In the genomic region with DNA sequence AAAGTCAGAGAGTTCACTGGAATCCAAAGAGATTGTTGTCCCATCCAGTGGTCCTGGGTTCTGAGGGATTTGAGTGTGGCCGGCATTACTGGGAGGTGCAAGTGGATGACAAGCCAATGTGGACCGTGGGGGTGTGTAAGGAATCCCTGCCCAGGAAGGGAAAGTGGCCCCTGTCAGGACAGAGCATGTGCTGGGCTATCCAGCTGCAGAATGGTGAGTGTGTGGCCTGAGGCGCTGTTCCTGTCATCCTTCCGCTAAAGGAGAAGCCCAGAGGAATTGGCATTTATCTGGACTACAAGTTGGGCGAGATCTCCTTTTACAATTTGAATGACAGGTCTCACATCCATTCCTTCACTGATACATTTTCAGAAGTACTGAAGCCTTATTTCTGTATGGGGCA, we compare ENCODE assay signal across 19 cellular contexts. TPM values are rescaled to one million over a fixed set of nuclear protein-coding genes. Genes with fewer than 3 reads are reported as not detected.
A peak's percentile ranks its signal among the peaks of the same experiment; 100 is the strongest.
DNase-seq lines count a peak whose midpoint lies in the region; ATAC-seq and TF ChIP-seq lines count a peak whose summit lies in the region.
"Had no signal": no experiment of that assay in that cellular context is flagged by ENCODE, and none has a peak within 500 bp of the region (broad histone marks: within the 10 kb centered on the region; RNA-seq: fewer than 3 reads in every experiment).

No MANE protein-coding gene starts in this region.

- no peaks in the 10 kb centered on the region for H3K4me1 ChIP-seq in PC-3 (ENCODE audit: insufficient read depth, low read length)
- H3K4me1 ChIP-seq in foreskin keratinocyte: no peaks in the 10 kb centered on the region
- H3K4me1 ChIP-seq in CD8-positive, alpha-beta T cell (ENCODE audit: insufficient read depth, low read length): no peaks in the 10 kb centered on the region
- H3K4me1 ChIP-seq: A549, BE2C had no signal

- no peak overlapping the region for H3K4me3 Mint-ChIP-seq in CD8-positive, alpha-beta T cell
- H3K4me3 Mint-ChIP-seq: CD4-positive, alpha-beta memory T cell; GM23338; IgD-negative memory B cell had no signal

- no peak overlapping the region for H2AFZ ChIP-seq in PC-3 (ENCODE audit: low read length)
- H2AFZ ChIP-seq: GM23338 had no signal

- H3K27ac Mint-ChIP-seq in CD8-positive, alpha-beta T cell: no peak overlapping the region
- H3K27ac Mint-ChIP-seq: CD4-positive, alpha-beta memory T cell; GM23338 had no signal

- intact Hi-C loops in PC-3 (cut with micrococcal nuclease): no loop called here
- intact Hi-C loops in CD8-positive, alpha-beta T cell (cut with DNase I, micrococcal nuclease): no loop called here

- POLR2A ChIA-PET in PC-3 (lab: Charles Lee; ENCODE audit: unreplicated experiment): no interaction called here
- POLR2A ChIA-PET in CD8-positive, alpha-beta T cell (lab: Charles Lee): no interaction called here

- H3K9me2 ChIP-seq in PC-3 (replicated peaks; ENCODE audit: low read length): no peaks in the 10 kb centered on the region

- CTCF ChIA-PET in PC-3 (lab: Charles Lee): no interaction called here
- CTCF ChIA-PET in CD8-positive, alpha-beta T cell (lab: Charles Lee): no interaction called here

- no peaks in the 10 kb centered on the region for H3K27me3 ChIP-seq in PC-3 (ENCODE audit: low read length)
- H3K27me3 ChIP-seq in foreskin keratinocyte: no peaks in the 10 kb centered on the region
- no peaks in the 10 kb centered on the region for H3K27me3 ChIP-seq in CD8-positive, alpha-beta T cell (ENCODE audit: insufficient read depth, low read length)

- H3F3A ChIP-seq in PC-3 (ENCODE audit: low read length, unreplicated experiment): no peaks in the 10 kb centered on the region

- no peaks in the 10 kb centered on the region for H3K9me3 ChIP-seq in PC-3 (ENCODE audit: low read length)
- no peaks in the 10 kb centered on the region for H3K9me3 ChIP-seq in CD8-positive, alpha-beta T cell (ENCODE audit: low read length)
- H3K9me3 ChIP-seq: A549, BE2C had no signal

- no peaks in the 10 kb centered on the region for H3K4me1 Mint-ChIP-seq in CD8-positive, alpha-beta T cell (ENCODE audit: low read depth)
- H3K4me1 Mint-ChIP-seq: CD4-positive, alpha-beta memory T cell; IgD-negative memory B cell had no signal

- no peak overlapping the region for H3K9ac ChIP-seq in PC-3 (ENCODE audit: low read length)

- no TSS peak for BruUV-seq in PC-3 (replicated peaks; lab: Mats Ljungman, UMichigan)

- no peak overlapping the region for H3K4me2 ChIP-seq in PC-3 (ENCODE audit: low read length)
- H3K4me2 ChIP-seq: A549, GM23338 had no signal

- H3K79me2 ChIP-seq in PC-3 (ENCODE audit: low read length): no peaks in the 10 kb centered on the region

- DNase-seq in HPDE6-E6E7 (ENCODE audit: extremely low spot score) (peak; percentile 13), PC-3 (peak; percentile 37), foreskin keratinocyte (peak in 1 of 2 donors; percentile 32), NOMO-1 treated with DMSO at 0.1 percent for 48 hours (lab: John Stamatoyannopoulos, UW; ENCODE audit: unreplicated experiment) (no peak), RPMI8226 (no peak)
- no peak for DNase-seq in CD8-positive, alpha-beta T cell
- DNase-seq: BE2C; CD4-positive, alpha-beta memory T cell; COR-L47; DMS153; DMS79 treated with DMSO at 0.1 percent for 48 hours; H7 had no signal

- ATAC-seq in PC-3 (no peak), foreskin keratinocyte (peak; percentile 57)
- ATAC-seq in CD8-positive, alpha-beta T cell: no peak
- ATAC-seq: A549, GM12878, GM23338 had no signal

- H3K9me3 Mint-ChIP-seq in CD8-positive, alpha-beta T cell: no peaks in the 10 kb centered on the region
- H3K9me3 Mint-ChIP-seq: GM23338 had no signal

- no peaks in the 10 kb centered on the region for H4K20me1 ChIP-seq in PC-3 (ENCODE audit: low read length)

- H3K36me3 ChIP-seq in PC-3 (ENCODE audit: low read depth, low read length): no peaks in the 10 kb centered on the region
- no peaks in the 10 kb centered on the region for H3K36me3 ChIP-seq in CD8-positive, alpha-beta T cell (ENCODE audit: insufficient read depth, low read length)
- H3K36me3 ChIP-seq: BE2C had no signal

- H3K36me3 Mint-ChIP-seq in CD8-positive, alpha-beta T cell: no peaks in the 10 kb centered on the region
- H3K36me3 Mint-ChIP-seq: CD4-positive, alpha-beta memory T cell; IgD-negative memory B cell had no signal

- H3K27me3 Mint-ChIP-seq in CD8-positive, alpha-beta T cell (ENCODE audit: low read depth): peaks cover 10% of the 10 kb centered on the region

- no peak for TF ChIP-seq CTCF in PC-3 (conservative IDR thresholded peaks at IDR 0.05; ENCODE audit: low read depth, low read length)
- TF ChIP-seq CTCF in foreskin keratinocyte (conservative IDR thresholded peaks at IDR 0.05): no peak
- no peak for TF ChIP-seq CTCF in CD8-positive, alpha-beta T cell (IDR thresholded peaks at IDR 0.05)

- H3K27ac ChIP-seq in PC-3 (ENCODE audit: low read length) (no peak overlapping the region), foreskin keratinocyte (no peak overlapping the region)
- H3K27ac ChIP-seq in CD8-positive, alpha-beta T cell (ENCODE audit: low read depth, low read length): no peak overlapping the region
- H3K27ac ChIP-seq: A549, C4-2B, HL-60 had no signal

- no peak overlapping the region for H3K4me3 ChIP-seq in PC-3 (ENCODE audit: low read length)
- H3K4me3 ChIP-seq in CD8-positive, alpha-beta T cell (ENCODE audit: low read depth, low read length): no peak overlapping the region
- H3K4me3 ChIP-seq: A549, GM12878, GM23338 had no signal

RNA-seq across cellular contexts. Expression of a gene that starts 20.4 kb away (rescaled TPM):
- total RNA-seq in PC-3 (2014; rRNA removed) (not detected in 2 replicates), foreskin keratinocyte (not detected in 2 replicates)
- not detected in 2 replicates for polyA plus RNA-seq in foreskin keratinocyte
- not detected for total RNA-seq in CD8-positive, alpha-beta T cell
- total RNA-seq: CD4-positive, alpha-beta memory T cell; GM12878; GM23338; H7 had no signal
- polyA plus RNA-seq: A549; AG04450; CD4-positive, alpha-beta memory T cell; GM12878; GM23338; IgD-negative memory B cell had no signal

RNA-seq across cellular contexts. Expression of a gene that starts 33.9 kb away (rescaled TPM):
- total RNA-seq in PC-3 (2014; rRNA removed) (not detected in 2 replicates), foreskin keratinocyte (2.2 and 2.4 TPM in 2 replicates)
- 0.73 and 0.78 TPM in 2 replicates for polyA plus RNA-seq in foreskin keratinocyte
- total RNA-seq in CD8-positive, alpha-beta T cell: under 1 TPM; 0.76 to 0.83 TPM
- polyA plus RNA-seq: A549, GM23338 had no signal

RNA-seq across cellular contexts. Expression of a gene that starts 42.3 kb away (rescaled TPM):
- not detected in 2 replicates for total RNA-seq in PC-3 (2014; rRNA removed)
- not detected in 2 replicates for total RNA-seq in foreskin keratinocyte
- polyA plus RNA-seq in foreskin keratinocyte: not detected in 2 replicates
- not detected for total RNA-seq in CD8-positive, alpha-beta T cell
- total RNA-seq: CD4-positive, alpha-beta memory T cell; GM12878; GM23338; H7 had no signal
- polyA plus RNA-seq: A549; AG04450; CD4-positive, alpha-beta memory T cell; GM12878; GM23338; IgD-negative memory B cell had no signal

Comparison
In these comparisons a context has a peak if more than half of its experiments do, and no peak if none do; other contexts are left out.
1. DNase-seq: peak in HPDE6-E6E7 (single experiment) and PC-3 (single experiment); none in CD8-positive, alpha-beta T cell (0 of 7), NOMO-1 treated with DMSO at 0.1 percent for 48 hours (single experiment) and RPMI8226 (single experiment).